Comparison of ENCODE assay signal across 18 cellular contexts in the genomic region with DNA sequence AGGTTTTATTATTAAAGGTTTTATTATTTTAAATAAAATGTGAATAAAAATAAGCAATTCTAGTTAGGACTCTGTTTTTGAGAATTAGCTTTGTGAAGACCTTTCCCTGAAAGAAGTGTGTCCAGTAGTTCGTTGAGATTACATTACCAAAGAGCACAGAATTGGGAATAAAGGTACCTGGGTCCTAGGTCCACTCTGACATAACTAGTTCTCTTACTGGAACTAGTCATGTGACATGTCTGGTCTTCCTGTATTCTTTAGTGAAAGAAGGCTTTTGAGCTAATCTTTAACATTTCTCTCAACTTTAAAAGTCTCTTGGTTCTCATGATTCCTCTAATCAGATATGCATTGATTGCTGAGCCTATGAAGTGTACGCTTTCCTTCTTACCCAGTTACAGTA.
DNase-seq lines count a peak whose midpoint lies in the region; ATAC-seq, FAIRE-seq and TF ChIP-seq lines count a peak whose summit lies in the region.
"Had no signal": no experiment of that assay in that cellular context is flagged by ENCODE, and none has a peak within 500 bp of the region (broad histone marks: within the 10 kb centered on the region; RNA-seq: fewer than 3 reads in every experiment).

No MANE protein-coding gene starts in this region.

- H3K79me2 ChIP-seq in K562 (ENCODE audit: control insufficient read depth, insufficient read depth, low read length) (no peaks in the 10 kb centered on the region), hepatocyte (no peaks in the 10 kb centered on the region)

- H3K4me3 ChIP-seq in K562 (no peak overlapping the region), hepatocyte (no peak overlapping the region)
- H3K4me3 ChIP-seq: HAP-1 had no signal

- TF ChIP-seq CTCF in K562 (IDR thresholded peaks at IDR 0.05 in 2 of 3, conservative IDR thresholded peaks at IDR 0.05 in 1 of 3; ENCODE audit: insufficient read depth in 2 of 3, low read depth in 1 of 3, low read length in 3 of 3) (no peak), hepatocyte (IDR thresholded peaks at IDR 0.05; ENCODE audit: poor library complexity) (no peak), nephron (IDR thresholded peaks at IDR 0.05; ENCODE audit: unreplicated experiment in 3 of 3) (no peak)

- no peaks in the 10 kb centered on the region for H3K36me3 Mint-ChIP-seq in nephron (ENCODE audit: low read depth)
- H3K36me3 Mint-ChIP-seq: CD4-positive, alpha-beta memory T cell had no signal

- no peak for ATAC-seq in K562

- TF ChIP-seq RAD21 in K562 (CRISPR knock-in tag; conservative IDR thresholded peaks at IDR 0.05 in 1 of 2, IDR thresholded peaks at IDR 0.05 in 1 of 2): no peak

- H3K9me3 ChIP-seq in K562 (replicated peaks; ENCODE audit: control insufficient read depth, insufficient read depth, low read depth, low read length) (no peaks in the 10 kb centered on the region), hepatocyte (ENCODE audit: low read depth) (no peaks in the 10 kb centered on the region)
- H3K9me3 ChIP-seq: HAP-1 had no signal

- H3K9me3 Mint-ChIP-seq in nephron: no peaks in the 10 kb centered on the region

- H3K27me3 ChIP-seq in K562 (ENCODE audit: control insufficient read depth in 2 of 2, insufficient read depth in 2 of 2, low read length in 2 of 2) (no peaks in the 10 kb centered on the region), hepatocyte (no peaks in the 10 kb centered on the region)

- H3K4me1 Mint-ChIP-seq in nephron: no peaks in the 10 kb centered on the region
- H3K4me1 Mint-ChIP-seq: CD4-positive, alpha-beta memory T cell had no signal

- DNase-seq in K562 (ENCODE audit: extremely low read depth in 1 of 4, low spot score in 3 of 4) (no peak), hepatocyte (ENCODE audit: low spot score) (peak; percentile 29), HK-2 (ENCODE audit: unreplicated experiment) (no peak), NCI-H1930 (lab: John Stamatoyannopoulos, UW) (no peak)
- DNase-seq in activated naive CD4-positive, alpha-beta T cell (lab: John Stamatoyannopoulos, UW): no peak
- DNase-seq: C1 segment of cervical spinal cord; Calu3; CD4-positive, alpha-beta memory T cell; COR-L47; DMS53; DMS79 treated with DMSO at 0.1 percent for 48 hours; GF-D8; GOT3; HFFc6 had no signal

- no peaks in the 10 kb centered on the region for H4K20me1 ChIP-seq in K562 (replicated peaks; ENCODE audit: control insufficient read depth, insufficient read depth, low read length)
- H4K20me1 ChIP-seq in hepatocyte (ENCODE audit: insufficient read depth, poor library complexity, severe bottlenecking): no peaks in the 10 kb centered on the region

- H3K9me2 ChIP-seq in hepatocyte (replicated peaks; ENCODE audit: insufficient read depth): no peaks in the 10 kb centered on the region

- H3K4me3 Mint-ChIP-seq in nephron: no peak overlapping the region
- H3K4me3 Mint-ChIP-seq: CD4-positive, alpha-beta memory T cell; HFFc6 had no signal

- no peaks in the 10 kb centered on the region for H3K4me1 ChIP-seq in K562 (replicated peaks in 1 of 2; ENCODE audit: control insufficient read depth in 2 of 2, insufficient read depth in 2 of 2, low read length in 2 of 2)
- no peaks in the 10 kb centered on the region for H3K4me1 ChIP-seq in hepatocyte (ENCODE audit: insufficient read depth)
- H3K4me1 ChIP-seq: HAP-1 had no signal

- POLR2A ChIA-PET in K562 (lab: Yijun Ruan, JAX): no interaction called here

- TF ChIP-seq EP300 in K562 (IDR thresholded peaks at IDR 0.05; ENCODE audit: low read length): no peak

- TF ChIP-seq POLR2A in K562 (conservative IDR thresholded peaks at IDR 0.05): no peak

- H3K27ac Mint-ChIP-seq in nephron: peak overlapping the region in 2 of 3 experiments; percentile 52 to 65
- H3K27ac Mint-ChIP-seq: CD4-positive, alpha-beta memory T cell; HFFc6 had no signal

- H2AFZ ChIP-seq in K562 (ENCODE audit: low read depth, low read length) (no peak overlapping the region), hepatocyte (no peak overlapping the region)

- no TSS peak for BruUV-seq in K562 (replicated peaks; lab: Mats Ljungman, UMichigan)

- intact Hi-C loops in K562 (cut with micrococcal nuclease): no loop called here

- H3K36me3 ChIP-seq in K562 (ENCODE audit: control insufficient read depth, insufficient read depth, low read length): no peaks in the 10 kb centered on the region
- H3K36me3 ChIP-seq in hepatocyte (replicated peaks; ENCODE audit: insufficient read depth, low read depth): no peaks in the 10 kb centered on the region
- H3K36me3 ChIP-seq: HAP-1 had no signal

- H3K9me1 ChIP-seq in K562 (ENCODE audit: control insufficient read depth, insufficient read depth, low read length): no peaks in the 10 kb centered on the region

- H3K27ac ChIP-seq in K562 (ENCODE audit: extremely low read depth, low read depth, low read length) (no peak overlapping the region), hepatocyte (no peak overlapping the region)

- WGBS in K562 (ENCODE audit: insufficient coverage, low coverage, missing lambda C conversion rate): 0% methylated on average over 2 of the region's 2 CpGs
- 65% methylated on average over 2 of the region's 2 CpGs for WGBS in hepatocyte (ENCODE audit: low lambda C conversion rate, missing lambda C conversion rate)

- H3K27me3 Mint-ChIP-seq in nephron (ENCODE audit: low read depth): no peaks in the 10 kb centered on the region
- H3K27me3 Mint-ChIP-seq: CD4-positive, alpha-beta memory T cell had no signal

- FAIRE-seq in K562 (lab: Jason Lieb, UNC): no peak
- FAIRE-seq: GM12892, H54 had no signal

- no peak overlapping the region for H3K9ac ChIP-seq in K562 (ENCODE audit: insufficient read depth in 1 of 2, low read depth in 2 of 2, low read length in 2 of 2)

- CTCF ChIA-PET in K562 (lab: Yijun Ruan, JAX; ENCODE audit: low intra/inter-chr PET ratio): no interaction called here

- no peak overlapping the region for H3K4me2 ChIP-seq in K562 (ENCODE audit: insufficient read depth, low read length)
- peak overlapping the region; percentile 16 for H3K4me2 ChIP-seq in hepatocyte

- in situ Hi-C loops in K562 (cut with MboI): no loop called here

TF ChIP-seq in K562, 482 proteins besides CTCF, POLR2A, EP300 and RAD21:
- TF ChIP-seq SRF (CRISPR knock-in tag; IDR thresholded peaks at IDR 0.05): no peak
- TF ChIP-seq, protein P1, sequence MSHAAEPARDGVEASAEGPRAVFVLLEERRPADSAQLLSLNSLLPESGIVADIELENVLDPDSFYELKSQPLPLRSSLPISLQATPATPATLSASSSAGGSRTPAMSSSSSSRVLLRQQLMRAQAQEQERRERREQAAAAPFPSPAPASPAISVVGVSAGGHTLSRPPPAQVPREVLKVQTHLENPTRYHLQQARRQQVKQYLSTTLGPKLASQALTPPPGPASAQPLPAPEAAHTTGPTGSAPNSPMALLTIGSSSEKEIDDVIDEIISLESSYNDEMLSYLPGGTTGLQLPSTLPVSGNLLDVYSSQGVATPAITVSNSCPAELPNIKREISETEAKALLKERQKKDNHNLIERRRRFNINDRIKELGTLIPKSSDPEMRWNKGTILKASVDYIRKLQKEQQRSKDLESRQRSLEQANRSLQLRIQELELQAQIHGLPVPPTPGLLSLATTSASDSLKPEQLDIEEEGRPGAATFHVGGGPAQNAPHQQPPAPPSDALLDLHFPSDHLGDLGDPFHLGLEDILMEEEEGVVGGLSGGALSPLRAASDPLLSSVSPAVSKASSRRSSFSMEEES (CRISPR knock-in tag; IDR thresholded peaks at IDR 0.05): peak; percentile 59
